In the genomic region with DNA sequence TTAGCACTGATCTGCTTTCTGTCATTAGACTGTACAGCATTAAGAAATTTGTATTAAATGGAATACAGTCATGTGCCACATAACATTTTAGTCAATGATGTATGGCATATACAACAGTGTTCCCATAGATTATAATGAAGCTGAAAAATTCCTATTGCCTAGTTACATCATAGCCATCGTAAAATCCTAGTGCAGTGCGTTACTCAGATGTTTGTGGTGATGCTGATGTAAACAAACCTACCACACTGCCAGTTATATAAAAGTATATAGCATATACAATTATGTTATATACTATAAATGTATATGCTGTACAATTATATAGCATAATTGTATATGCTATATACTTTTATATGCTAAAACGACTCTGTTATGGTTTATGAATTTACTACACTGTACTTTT, we compare ENCODE assay signal across 23 cellular contexts. TPM values are rescaled to one million over a fixed set of nuclear protein-coding genes. Genes with fewer than 3 reads are reported as not detected.
A peak's percentile ranks its signal among the peaks of the same experiment; 100 is the strongest.
DNase-seq lines count a peak whose midpoint lies in the region; ATAC-seq, FAIRE-seq and TF ChIP-seq lines count a peak whose summit lies in the region.
"Had no signal": no experiment of that assay in that cellular context is flagged by ENCODE, and none has a peak within 500 bp of the region (broad histone marks: within the 10 kb centered on the region; RNA-seq: fewer than 3 reads in every experiment).

No MANE protein-coding gene starts in this region.

- H3K27me3 ChIP-seq in WERI-Rb-1 (ENCODE audit: insufficient read depth, low read depth, severe bottlenecking): no peaks in the 10 kb centered on the region

- H3K9me3 ChIP-seq in WERI-Rb-1 (ENCODE audit: severe bottlenecking): peaks cover 25% of the 10 kb centered on the region
- H3K9me3 ChIP-seq: A549, Caco-2 had no signal

- H3K27ac ChIP-seq in WERI-Rb-1: peak overlapping the region; percentile 67
- H3K27ac ChIP-seq: 22Rv1, A549, C4-2B, GM23248 had no signal

- no peaks in the 10 kb centered on the region for H3K9me3 Mint-ChIP-seq in activated T-cell treated with anti-CD3 and anti-CD28 coated beads, Interleukin-2, amount 50 U/mL, for 72 hours
- H3K9me3 Mint-ChIP-seq in activated T-cell treated with anti-CD3 and anti-CD28 coated beads, Interleukin-2, amount 50 U/mL, for 24 hours: no peaks in the 10 kb centered on the region
- H3K9me3 Mint-ChIP-seq: CD4-positive, alpha-beta T cell; HFFc6; IgD-negative memory B cell had no signal

- FAIRE-seq in D721Med (lab: Jason Lieb, UNC): no peak
- FAIRE-seq: A549, GM12878, GM19239, H54, HTR-8/SVneo had no signal

- no peaks in the 10 kb centered on the region for H3K36me3 Mint-ChIP-seq in activated T-cell treated with anti-CD3 and anti-CD28 coated beads, Interleukin-2, amount 50 U/mL, for 72 hours (ENCODE audit: insufficient read depth in 2 of 2)
- no peaks in the 10 kb centered on the region for H3K36me3 Mint-ChIP-seq in activated T-cell treated with anti-CD3 and anti-CD28 coated beads, Interleukin-2, amount 50 U/mL, for 24 hours (ENCODE audit: low read depth)
- H3K36me3 Mint-ChIP-seq: IgD-negative memory B cell had no signal

- intact Hi-C loops in left colon (cut with DNase I, micrococcal nuclease): no loop called here

- peaks cover 10% of the 10 kb centered on the region for H3K4me1 Mint-ChIP-seq in activated T-cell treated with anti-CD3 and anti-CD28 coated beads, Interleukin-2, amount 50 U/mL, for 72 hours (ENCODE audit: low read depth)
- peaks cover under 1% of the 10 kb centered on the region for H3K4me1 Mint-ChIP-seq in activated T-cell treated with anti-CD3 and anti-CD28 coated beads, Interleukin-2, amount 50 U/mL, for 24 hours (ENCODE audit: low read depth)

- DNase-seq in activated T-cell treated with anti-CD3 and anti-CD28 coated beads, Interleukin-2, amount 50 U/mL, for 72 hours: no peak
- no peak for DNase-seq in activated T-cell treated with anti-CD3 and anti-CD28 coated beads, Interleukin-2, amount 50 U/mL, for 24 hours
- DNase-seq in WERI-Rb-1 (no peak), left colon (no peak), D721Med (ENCODE audit: insufficient read length, low spot score) (no peak), NCI-H187 (lab: John Stamatoyannopoulos, UW) (no peak)
- DNase-seq: AML-193; Caco-2; CD4-positive, alpha-beta T cell; DMS153; DMS79; GM23248; HFFc6 had no signal

- H3K27ac Mint-ChIP-seq in activated T-cell treated with anti-CD3 and anti-CD28 coated beads, Interleukin-2, amount 50 U/mL, for 72 hours: peak overlapping the region; percentile 60
- H3K27ac Mint-ChIP-seq in activated T-cell treated with anti-CD3 and anti-CD28 coated beads, Interleukin-2, amount 50 U/mL, for 24 hours: no peak overlapping the region
- H3K27ac Mint-ChIP-seq: CD4-positive, alpha-beta T cell; HFFc6; IgD-negative memory B cell had no signal

- H3K4me3 ChIP-seq in WERI-Rb-1 (ENCODE audit: low read depth, low read length): no peak overlapping the region
- H3K4me3 ChIP-seq: A549, GM12878, GM23248 had no signal

- ATAC-seq in activated T-cell treated with anti-CD3 and anti-CD28 coated beads, Interleukin-2, amount 50 U/mL, for 72 hours (replicated peaks in 1 of 2): no peak
- ATAC-seq in left colon (peak; percentile 61), HG02588 (IDR thresholded peaks at IDR 0.05; ENCODE audit: unreplicated experiment) (no peak)
- ATAC-seq: A549, HCT116 had no signal

- H3K4me3 Mint-ChIP-seq in activated T-cell treated with anti-CD3 and anti-CD28 coated beads, Interleukin-2, amount 50 U/mL, for 72 hours: no peak overlapping the region
- H3K4me3 Mint-ChIP-seq in activated T-cell treated with anti-CD3 and anti-CD28 coated beads, Interleukin-2, amount 50 U/mL, for 24 hours: no peak overlapping the region
- H3K4me3 Mint-ChIP-seq: CD4-positive, alpha-beta T cell; HFFc6; IgD-negative memory B cell had no signal

- TF ChIP-seq CTCF in WERI-Rb-1 (IDR thresholded peaks at IDR 0.05; ENCODE audit: low read depth, low read length) (no peak), D721Med (IDR thresholded peaks at IDR 0.05; ENCODE audit: insufficient read depth, missing control alignments) (no peak)

- no peaks in the 10 kb centered on the region for H3K36me3 ChIP-seq in WERI-Rb-1

- no peaks in the 10 kb centered on the region for H3K27me3 Mint-ChIP-seq in activated T-cell treated with anti-CD3 and anti-CD28 coated beads, Interleukin-2, amount 50 U/mL, for 72 hours (ENCODE audit: low read depth)
- no peaks in the 10 kb centered on the region for H3K27me3 Mint-ChIP-seq in activated T-cell treated with anti-CD3 and anti-CD28 coated beads, Interleukin-2, amount 50 U/mL, for 24 hours
- H3K27me3 Mint-ChIP-seq: CD4-positive, alpha-beta T cell; IgD-negative memory B cell had no signal

RNA-seq across cellular contexts. Expression of gene APH1B, which starts 41.7 kb away (rescaled TPM):
- 10 to 100 TPM; 24.4 to 30.6 TPM for total RNA-seq in activated T-cell treated with anti-CD3 and anti-CD28 coated beads, Interleukin-2, amount 50 U/mL, for 72 hours
- 1 to 10 TPM; 6.1 to 9.1 TPM for total RNA-seq in left colon
